Comparison of ENCODE assay signal across 8 cellular contexts in genomic region chr12:71780207-71780822, GRCh38. TPM values are rescaled to one million over a fixed set of nuclear protein-coding genes. Genes with fewer than 3 reads are reported as not detected.
DNase-seq lines count a peak whose midpoint lies in the region.

No MANE protein-coding gene starts in this region.

- DNase-seq in NCI-H526 (lab: John Stamatoyannopoulos, UW) (peak; percentile 9 to 55), NCI-H526 treated with DMSO at 0.1 percent for 48 hours (lab: John Stamatoyannopoulos, UW) (no peak), HCEC 1CT (peak; percentile 49), NCI-H2227 treated with DMSO at 0.1 percent for 48 hours (lab: John Stamatoyannopoulos, UW) (peak; percentile 32), activated T-cell treated with anti-CD3 and anti-CD28 coated beads for 1 hour (ENCODE audit: low read depth) (peak; percentile 39), fibroblast of gingiva (ENCODE audit: low read depth) (peak; percentile 39), occipital lobe (lab: John Stamatoyannopoulos, UW) (peak; percentile 1), DMS79 (lab: John Stamatoyannopoulos, UW) (no peak)

RNA-seq across cellular contexts. Expression of gene RAB21, which starts 25.7 kb away (rescaled TPM):
- 17.6 TPM for total RNA-seq in occipital lobe

RNA-seq across cellular contexts. Expression of gene TBC1D15, which starts 59.2 kb away (rescaled TPM):
- total RNA-seq in occipital lobe, result 37.7 TPM

Comparison
In these comparisons a context has a peak if more than half of its experiments do, and no peak if none do; other contexts are left out.
1. DNase-seq: peak in NCI-H526 (2 of 2), HCEC 1CT (single experiment), NCI-H2227 treated with DMSO at 0.1 percent for 48 hours (single experiment), activated T-cell treated with anti-CD3 and anti-CD28 coated beads for 1 hour (single experiment), fibroblast of gingiva (single experiment) and occipital lobe (single experiment); none in NCI-H526 treated with DMSO at 0.1 percent for 48 hours (single experiment) and DMS79 (single experiment).